ENCODE assay signal across 1 cellular context in genomic region chr17:14301279-14301760, GRCh38.
TF ChIP-seq lines count a peak whose summit lies in the region.

No MANE protein-coding gene starts in this region.

TF ChIP-seq in SK-N-SH treated with all-trans-retinoic acid at 6 μM for 48 hours, 23 proteins besides CTCF, POLR2A, EP300 and RAD21 (continued from another document):
- TF ChIP-seq, protein P1, sequence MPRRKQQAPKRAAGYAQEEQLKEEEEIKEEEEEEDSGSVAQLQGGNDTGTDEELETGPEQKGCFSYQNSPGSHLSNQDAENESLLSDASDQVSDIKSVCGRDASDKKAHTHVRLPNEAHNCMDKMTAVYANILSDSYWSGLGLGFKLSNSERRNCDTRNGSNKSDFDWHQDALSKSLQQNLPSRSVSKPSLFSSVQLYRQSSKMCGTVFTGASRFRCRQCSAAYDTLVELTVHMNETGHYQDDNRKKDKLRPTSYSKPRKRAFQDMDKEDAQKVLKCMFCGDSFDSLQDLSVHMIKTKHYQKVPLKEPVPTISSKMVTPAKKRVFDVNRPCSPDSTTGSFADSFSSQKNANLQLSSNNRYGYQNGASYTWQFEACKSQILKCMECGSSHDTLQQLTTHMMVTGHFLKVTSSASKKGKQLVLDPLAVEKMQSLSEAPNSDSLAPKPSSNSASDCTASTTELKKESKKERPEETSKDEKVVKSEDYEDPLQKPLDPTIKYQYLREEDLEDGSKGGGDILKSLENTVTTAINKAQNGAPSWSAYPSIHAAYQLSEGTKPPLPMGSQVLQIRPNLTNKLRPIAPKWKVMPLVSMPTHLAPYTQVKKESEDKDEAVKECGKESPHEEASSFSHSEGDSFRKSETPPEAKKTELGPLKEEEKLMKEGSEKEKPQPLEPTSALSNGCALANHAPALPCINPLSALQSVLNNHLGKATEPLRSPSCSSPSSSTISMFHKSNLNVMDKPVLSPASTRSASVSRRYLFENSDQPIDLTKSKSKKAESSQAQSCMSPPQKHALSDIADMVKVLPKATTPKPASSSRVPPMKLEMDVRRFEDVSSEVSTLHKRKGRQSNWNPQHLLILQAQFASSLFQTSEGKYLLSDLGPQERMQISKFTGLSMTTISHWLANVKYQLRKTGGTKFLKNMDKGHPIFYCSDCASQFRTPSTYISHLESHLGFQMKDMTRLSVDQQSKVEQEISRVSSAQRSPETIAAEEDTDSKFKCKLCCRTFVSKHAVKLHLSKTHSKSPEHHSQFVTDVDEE (CRISPR knock-in tag; IDR thresholded peaks at IDR 0.05): no peak
- TF ChIP-seq CREB5 (CRISPR knock-in tag; IDR thresholded peaks at IDR 0.05; ENCODE audit: low read depth) (no peak), TCF4 (CRISPR knock-in tag; IDR thresholded peaks at IDR 0.05; ENCODE audit: borderline replicate concordance) (no peak), ZC3H10 (CRISPR knock-in tag; IDR thresholded peaks at IDR 0.05) (no peak), BACH2 (CRISPR knock-in tag; IDR thresholded peaks at IDR 0.05; ENCODE audit: borderline replicate concordance) (no peak), ESRRG (CRISPR knock-in tag; IDR thresholded peaks at IDR 0.05) (no peak), TOX (CRISPR knock-in tag; IDR thresholded peaks at IDR 0.05; ENCODE audit: borderline replicate concordance) (no peak)
